Comparison of ENCODE assay signal across 11 cellular contexts in the genomic region with DNA sequence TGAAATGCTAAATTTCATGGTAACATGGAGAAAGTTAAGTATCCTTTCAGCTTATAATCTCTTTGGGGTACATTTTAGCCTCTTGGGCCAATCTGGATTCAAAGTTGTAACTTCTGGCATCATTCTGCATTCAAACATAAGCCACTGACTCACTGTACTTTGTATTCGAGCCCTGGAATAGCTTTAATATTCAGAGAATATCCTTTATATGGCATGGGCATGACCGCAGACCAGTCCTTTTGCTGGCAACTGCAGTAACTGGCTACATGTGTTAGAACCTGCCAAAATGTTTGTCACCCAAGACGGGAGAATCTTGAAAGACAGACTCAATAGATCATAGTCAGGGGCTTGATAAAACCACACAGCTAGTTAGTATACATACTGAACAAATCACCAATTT. TPM values are rescaled to one million over a fixed set of nuclear protein-coding genes. Genes with fewer than 3 reads are reported as not detected.
A peak's percentile ranks its signal among the peaks of the same experiment; 100 is the strongest.
DNase-seq lines count a peak whose midpoint lies in the region; ATAC-seq and TF ChIP-seq lines count a peak whose summit lies in the region.
"Had no signal": no experiment of that assay in that cellular context is flagged by ENCODE, and none has a peak within 500 bp of the region (broad histone marks: within the 10 kb centered on the region; RNA-seq: fewer than 3 reads in every experiment).

No MANE protein-coding gene starts in this region.

- H3K27me3 ChIP-seq in HUES64 (ENCODE audit: insufficient read depth, low read length): no peaks in the 10 kb centered on the region
- no peaks in the 10 kb centered on the region for H3K27me3 ChIP-seq in lower lobe of right lung (ENCODE audit: low read depth)
- H3K27me3 ChIP-seq in stomach smooth muscle (ENCODE audit: control insufficient read depth in 1 of 2, insufficient read depth in 2 of 2, low read length in 2 of 2): no peaks in the 10 kb centered on the region

- H3K27ac ChIP-seq in HUES64 (ENCODE audit: low read depth, low read length) (no peak overlapping the region), lower lobe of right lung (peak overlapping the region; percentile 10), stomach smooth muscle (ENCODE audit: low read length) (peak overlapping the region; percentile 42)

- H3K4me1 ChIP-seq in HUES64 (ENCODE audit: insufficient read depth, low read length): peaks cover 2% of the 10 kb centered on the region; the same call in 1 of the 2 replicates
- peaks cover 31% of the 10 kb centered on the region for H3K4me1 ChIP-seq in lower lobe of right lung
- peaks cover 20% of the 10 kb centered on the region for H3K4me1 ChIP-seq in stomach smooth muscle (ENCODE audit: control insufficient read depth, insufficient read depth, low read length)

- WGBS in HUES64: 99% methylated on average over 3 of the region's 3 CpGs

- peak overlapping the region; percentile 1; the same call in 1 of the 2 replicates for H3K4me3 ChIP-seq in HUES64 (ENCODE audit: low read length)
- H3K4me3 ChIP-seq in cardiac fibroblast (replicated peaks in 1 of 2; ENCODE audit: low read depth in 2 of 2, low read length in 2 of 2): peak overlapping the region; percentile 64 to 67
- peak overlapping the region; percentile 53 for H3K4me3 ChIP-seq in lower lobe of right lung
- H3K4me3 ChIP-seq in stomach smooth muscle (ENCODE audit: low read length in 2 of 2): peak overlapping the region; percentile 71 to 76

- H3K9me3 ChIP-seq in HUES64 (ENCODE audit: insufficient read depth, low read depth, low read length): no peaks in the 10 kb centered on the region
- H3K9me3 ChIP-seq in lower lobe of right lung: no peaks in the 10 kb centered on the region
- no peaks in the 10 kb centered on the region for H3K9me3 ChIP-seq in stomach smooth muscle (ENCODE audit: control insufficient read depth in 2 of 2, low read length in 2 of 2)

- TF ChIP-seq CTCF in cardiac fibroblast (IDR thresholded peaks at IDR 0.05; ENCODE audit: low read depth, low read length): no peak
- TF ChIP-seq CTCF in lower lobe of right lung (IDR thresholded peaks at IDR 0.05): no peak

- intact Hi-C loops in lower lobe of right lung (cut with DNase I): no loop called here

- ATAC-seq in lower lobe of right lung: no peak
- no peak for ATAC-seq in HG02763 (IDR thresholded peaks at IDR 0.05; ENCODE audit: unreplicated experiment)
- no peak for ATAC-seq in GM21576 (IDR thresholded peaks at IDR 0.05; ENCODE audit: unreplicated experiment)
- ATAC-seq: activated naive CD8-positive, alpha-beta T cell treated with anti-CD3 and anti-CD28 coated beads, Interleukin-2, amount 50 U/mL, for 24 hours had no signal

- H3K36me3 ChIP-seq in HUES64 (ENCODE audit: insufficient read depth, low read length): no peaks in the 10 kb centered on the region
- no peaks in the 10 kb centered on the region for H3K36me3 ChIP-seq in lower lobe of right lung
- H3K36me3 ChIP-seq in stomach smooth muscle (ENCODE audit: control insufficient read depth in 2 of 2, insufficient read depth in 2 of 2, low read length in 2 of 2): no peaks in the 10 kb centered on the region

- peak; percentile 33 to 48 for DNase-seq in cardiac fibroblast (ENCODE audit: low read depth in 2 of 2)
- DNase-seq in lower lobe of right lung: no peak
- no peak for DNase-seq in stimulated activated CD4-positive, alpha-beta T cell treated with anti-CD3 and anti-CD28 coated beads, Interleukin-4, amount 100 ng/mL, for 1 hour
- DNase-seq in NCI-H1436 treated with DMSO at 0.1 percent for 48 hours (lab: John Stamatoyannopoulos, UW): no peak
- DNase-seq: activated CD4-positive, alpha-beta T cell treated with anti-CD3 and anti-CD28 coated beads, Interleukin-2, amount 50 U/mL, for 4 hours; activated naive CD8-positive, alpha-beta T cell treated with anti-CD3 and anti-CD28 coated beads, Interleukin-2, amount 50 U/mL, for 24 hours; glutamatergic neuron had no signal

- H3K9ac ChIP-seq in HUES64 (ENCODE audit: low read depth, low read length): no peak overlapping the region
- H3K9ac ChIP-seq in stomach smooth muscle (ENCODE audit: low read length in 2 of 2): peak overlapping the region; percentile 48 to 59

RNA-seq across cellular contexts. Expression of gene GASK1B, which starts 3.3 kb away (rescaled TPM):
- polyA plus RNA-seq in HUES64 (2013, experiment 1 of 2): 0.95 TPM
- polyA plus RNA-seq in HUES64 (2013, experiment 2 of 2): 1.4 TPM
- 22.7 TPM for total RNA-seq in lower lobe of right lung

RNA-seq across cellular contexts. Expression of gene TMEM144, which starts 40.8 kb away (rescaled TPM):
- 2.6 TPM for polyA plus RNA-seq in HUES64 (2013, experiment 1 of 2)
- polyA plus RNA-seq in HUES64 (2013, experiment 2 of 2): 3.1 TPM
- 13.1 TPM for total RNA-seq in lower lobe of right lung

Comparison
In these comparisons a context has a peak if more than half of its experiments do, and no peak if none do; other contexts are left out.
1. H3K4me3 ChIP-seq: peak in every context shown above with its lines; median percentile 74 in stomach smooth muscle; 66 in cardiac fibroblast; 53 in lower lobe of right lung; 1 in HUES64.
2. DNase-seq: peak in cardiac fibroblast (2 of 2); none in lower lobe of right lung (single experiment), stimulated activated CD4-positive, alpha-beta T cell treated with anti-CD3 and anti-CD28 coated beads, Interleukin-4, amount 100 ng/mL, for 1 hour (single experiment) and NCI-H1436 treated with DMSO at 0.1 percent for 48 hours (single experiment).